27 cellular contexts compared by ENCODE assay signal in the genomic region with DNA sequence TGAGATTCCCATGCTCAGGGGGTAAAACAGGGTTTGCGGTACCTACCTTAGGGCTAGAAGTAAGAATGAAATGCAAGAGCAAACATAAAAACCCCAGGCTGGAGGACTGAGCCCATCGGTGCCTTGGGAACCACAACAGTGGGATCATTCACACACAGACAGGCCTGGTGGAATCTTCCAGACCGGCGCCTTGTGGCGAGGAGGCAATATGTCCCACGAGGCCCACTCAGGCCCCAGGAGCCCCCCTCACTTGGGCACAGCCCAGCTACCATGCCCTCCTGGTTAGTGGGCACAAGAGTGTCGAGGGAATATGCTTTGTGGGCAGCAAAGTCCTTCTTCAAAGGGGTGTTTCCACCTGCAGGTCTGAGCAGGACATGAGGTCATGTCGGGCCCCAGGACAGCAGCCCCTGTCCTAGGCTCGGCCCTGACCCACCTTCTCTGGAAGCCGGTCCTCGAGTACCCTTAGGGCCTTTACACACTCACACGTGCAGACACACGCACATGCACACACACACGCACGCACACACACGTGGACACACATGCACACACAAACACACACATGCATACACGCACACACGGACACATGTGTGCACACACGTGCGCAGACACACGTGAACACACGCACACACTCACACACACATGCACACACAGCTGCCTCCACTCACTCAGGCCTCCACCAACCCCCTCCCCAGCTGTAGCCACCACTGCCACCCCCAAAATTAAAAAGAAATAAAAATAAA. TPM values are rescaled to one million over a fixed set of nuclear protein-coding genes. Genes with fewer than 3 reads are reported as not detected.
DNase-seq lines count a peak whose midpoint lies in the region; ATAC-seq, FAIRE-seq and TF ChIP-seq lines count a peak whose summit lies in the region.
"Had no signal": no experiment of that assay in that cellular context is flagged by ENCODE, and none has a peak within 500 bp of the region (broad histone marks: within the 10 kb centered on the region; RNA-seq: fewer than 3 reads in every experiment).

No MANE protein-coding gene starts in this region.

- H3K9ac ChIP-seq in K562 (ENCODE audit: insufficient read depth in 1 of 2, low read depth in 2 of 2, low read length in 2 of 2), result no peak overlapping the region

- FAIRE-seq in A549 (lab: Jason Lieb, UNC) (no peak), K562 (lab: Jason Lieb, UNC) (no peak)

- no peaks in the 10 kb centered on the region for H4K20me1 ChIP-seq in K562 (replicated peaks; ENCODE audit: control insufficient read depth, insufficient read depth, low read length)

- no peaks in the 10 kb centered on the region for H3K9me3 Mint-ChIP-seq in HFFc6
- no peaks in the 10 kb centered on the region for H3K9me3 Mint-ChIP-seq in nephron progenitor cell
- H3K9me3 Mint-ChIP-seq: activated CD8-positive, alpha-beta T cell treated with anti-CD3 and anti-CD28 coated beads for 36 hours; CD4-positive, CD25-positive, alpha-beta regulatory T cell; immature natural killer cell; naive thymus-derived CD4-positive, alpha-beta T cell had no signal

- no peak overlapping the region for H2AFZ ChIP-seq in K562 (ENCODE audit: low read depth, low read length)

- H3K27ac ChIP-seq in A549 (peak overlapping the region; percentile 46 to 80; a peak in 5 of 6 replicates), K562 (ENCODE audit: extremely low read depth, low read depth, low read length) (no peak overlapping the region)
- H3K27ac ChIP-seq: lower lobe of right lung, SJCRH30, spleen had no signal

- no peaks in the 10 kb centered on the region for H3K9me1 ChIP-seq in K562 (ENCODE audit: control insufficient read depth, insufficient read depth, low read length)

- ATAC-seq in A549 (peak; percentile 13 to 26; a peak in 4 of 6 replicates), K562 (no peak), HG02884 (IDR thresholded peaks at IDR 0.05; ENCODE audit: unreplicated experiment) (no peak)
- ATAC-seq: activated CD8-positive, alpha-beta T cell treated with anti-CD3 and anti-CD28 coated beads for 36 hours; naive thymus-derived CD4-positive, alpha-beta T cell had no signal

- H3K4me2 ChIP-seq in A549, result peak overlapping the region; percentile 66
- no peak overlapping the region for H3K4me2 ChIP-seq in K562 (ENCODE audit: insufficient read depth, low read length)

- H3K27me3 Mint-ChIP-seq in HFFc6 (ENCODE audit: insufficient read depth) (no peaks in the 10 kb centered on the region; the same call in 1 of the 2 replicates), nephron progenitor cell (ENCODE audit: low read depth, poor library complexity) (peaks cover 12% of the 10 kb centered on the region)
- H3K27me3 Mint-ChIP-seq: activated CD8-positive, alpha-beta T cell treated with anti-CD3 and anti-CD28 coated beads for 36 hours had no signal

- CTCF ChIA-PET in A549 (lab: Yijun Ruan, JAX), result interaction anchor here (1.0 to 3.2 kb wide), 6 partner anchors 9 to 134 kb away, joined by 4 to 10 read pairs (median 4); no protein-coding TSS in a partner anchor
- CTCF ChIA-PET in K562 (lab: Yijun Ruan, JAX; ENCODE audit: low intra/inter-chr PET ratio), result no interaction called here

- POLR2A ChIA-PET in A549 (lab: Yijun Ruan, JAX) (interaction anchor here (0.6 to 1.1 kb wide), 3 partner anchors 20 to 78 kb away, joined by 3 read pairs; no protein-coding TSS in a partner anchor), K562 (lab: Yijun Ruan, JAX) (interaction anchor here (1.0 kb wide), 1 partner anchor 46 kb away, joined by 3 read pairs; no protein-coding TSS in a partner anchor)

- H3K9me3 ChIP-seq in A549 (no peaks in the 10 kb centered on the region), K562 (replicated peaks; ENCODE audit: control insufficient read depth, insufficient read depth, low read depth, low read length) (no peaks in the 10 kb centered on the region)
- H3K9me3 ChIP-seq: heart left ventricle, lower lobe of right lung, SJCRH30, spleen had no signal

- TF ChIP-seq EP300 in A549 (IDR thresholded peaks at IDR 0.05), result no peak
- no peak for TF ChIP-seq EP300 in K562 (IDR thresholded peaks at IDR 0.05; ENCODE audit: low read length)

- H3K4me1 ChIP-seq in A549, result peaks cover 27% of the 10 kb centered on the region
- H3K4me1 ChIP-seq in K562 (replicated peaks in 1 of 2; ENCODE audit: control insufficient read depth in 2 of 2, insufficient read depth in 2 of 2, low read length in 2 of 2), result peaks cover 0 to 14% of the 10 kb centered on the region in 2 experiments; a peak in 2 of 5 replicates
- H3K4me1 ChIP-seq: lower lobe of right lung had no signal

- no peaks in the 10 kb centered on the region for H3K79me2 ChIP-seq in K562 (ENCODE audit: control insufficient read depth, insufficient read depth, low read length)

- H3K27me3 ChIP-seq in K562 (ENCODE audit: control insufficient read depth in 2 of 2, insufficient read depth in 2 of 2, low read length in 2 of 2), result peaks cover 0 to 23% of the 10 kb centered on the region in 2 experiments; a peak in 2 of 5 replicates
- H3K27me3 ChIP-seq: heart left ventricle, SJCRH30, spleen had no signal

- no TSS peak for BruUV-seq in K562 (replicated peaks; lab: Mats Ljungman, UMichigan)

- TF ChIP-seq CTCF in A549 (IDR thresholded peaks at IDR 0.05), result no peak
- no peak for TF ChIP-seq CTCF in HFFc6 (IDR thresholded peaks at IDR 0.05)
- no peak for TF ChIP-seq CTCF in K562 (IDR thresholded peaks at IDR 0.05 in 2 of 3, conservative IDR thresholded peaks at IDR 0.05 in 1 of 3; ENCODE audit: insufficient read depth in 2 of 3, low read depth in 1 of 3, low read length in 3 of 3)
- TF ChIP-seq CTCF in nephron progenitor cell (IDR thresholded peaks at IDR 0.05), result no peak

- DNase-seq in A549 (ENCODE audit: low read depth in 1 of 2, low spot score in 1 of 2), result peak in 1 of 2 experiments; percentile 18
- DNase-seq in HFFc6, result no peak
- no peak for DNase-seq in K562 (ENCODE audit: extremely low read depth in 1 of 4, low spot score in 3 of 4)
- no peak for DNase-seq in nephron progenitor cell
- DNase-seq in NCI-H2171 treated with DMSO at 0.1 percent for 48 hours (lab: John Stamatoyannopoulos, UW), result no peak
- DNase-seq in dermis blood vessel endothelial cell, result no peak
- no peak for DNase-seq in UCSD-AML1 (lab: John Stamatoyannopoulos, UW; ENCODE audit: unreplicated experiment)
- DNase-seq: activated CD4-positive, CD25-positive, alpha-beta regulatory T cell; activated CD8-positive, alpha-beta T cell treated with anti-CD3 and anti-CD28 coated beads for 36 hours; activated naive CD4-positive, alpha-beta T cell treated with anti-CD3 and anti-CD28 coated beads, Interleukin-2, amount 50 U/mL, for 16 hours; activated T-cell treated with anti-CD3 and anti-CD28 coated beads, Interleukin-2, amount 50 U/mL, for 48 hours; CD4-positive, CD25-positive, alpha-beta regulatory T cell; DMS79; immature natural killer cell; lower lobe of right lung; naive thymus-derived CD4-positive, alpha-beta T cell; NCI-H1105; NCI-H2107; NCI-H510A treated with DMSO at 0.1 percent for 48 hours; spleen; stimulated activated CD4-positive, alpha-beta T cell treated with anti-CD3 and anti-CD28 coated beads, Interleukin-4, amount 100 ng/mL, for 4 hours had no signal

- H3K4me3 ChIP-seq in A549 (no peak overlapping the region), K562 (no peak overlapping the region)
- H3K4me3 ChIP-seq: heart left ventricle, lower lobe of right lung, SJCRH30, spleen had no signal

- 79% methylated on average over 22 of the region's 22 CpGs for WGBS in A549 (ENCODE audit: missing lambda C conversion rate)
- 50% methylated on average over 19 of the region's 22 CpGs for WGBS in K562 (ENCODE audit: insufficient coverage, low coverage, missing lambda C conversion rate)

- peak overlapping the region; percentile 78 for H3K4me3 Mint-ChIP-seq in HFFc6
- H3K4me3 Mint-ChIP-seq in nephron progenitor cell, result no peak overlapping the region
- H3K4me3 Mint-ChIP-seq: activated CD8-positive, alpha-beta T cell treated with anti-CD3 and anti-CD28 coated beads for 36 hours; CD4-positive, CD25-positive, alpha-beta regulatory T cell; immature natural killer cell; naive thymus-derived CD4-positive, alpha-beta T cell had no signal

- TF ChIP-seq POLR2A in A549 (IDR thresholded peaks at IDR 0.05; ENCODE audit: low read length) (no peak), K562 (conservative IDR thresholded peaks at IDR 0.05) (no peak)

- no peak for TF ChIP-seq RAD21 in A549 (conservative IDR thresholded peaks at IDR 0.05 in 1 of 2, IDR thresholded peaks at IDR 0.05 in 1 of 2)
- TF ChIP-seq RAD21 in K562 (CRISPR knock-in tag; conservative IDR thresholded peaks at IDR 0.05 in 1 of 2, IDR thresholded peaks at IDR 0.05 in 1 of 2), result no peak

- in situ Hi-C loops in K562 (cut with MboI), result no loop called here

- H3K27ac Mint-ChIP-seq in HFFc6 (peak overlapping the region; percentile 93), nephron progenitor cell (peak overlapping the region; percentile 48)
- H3K27ac Mint-ChIP-seq: activated CD8-positive, alpha-beta T cell treated with anti-CD3 and anti-CD28 coated beads for 36 hours; CD4-positive, CD25-positive, alpha-beta regulatory T cell; immature natural killer cell; naive thymus-derived CD4-positive, alpha-beta T cell had no signal

- peaks cover 34% of the 10 kb centered on the region for H3K4me1 Mint-ChIP-seq in HFFc6 (ENCODE audit: low read depth)
- peaks cover 33% of the 10 kb centered on the region for H3K4me1 Mint-ChIP-seq in nephron progenitor cell
- H3K4me1 Mint-ChIP-seq: CD4-positive, CD25-positive, alpha-beta regulatory T cell; immature natural killer cell; naive thymus-derived CD4-positive, alpha-beta T cell had no signal

- no peaks in the 10 kb centered on the region for H3K36me3 Mint-ChIP-seq in HFFc6 (ENCODE audit: low read depth)
- no peaks in the 10 kb centered on the region for H3K36me3 Mint-ChIP-seq in nephron progenitor cell (ENCODE audit: low read depth)
- H3K36me3 Mint-ChIP-seq: CD4-positive, CD25-positive, alpha-beta regulatory T cell; immature natural killer cell; naive thymus-derived CD4-positive, alpha-beta T cell had no signal

- H3K36me3 ChIP-seq in K562 (ENCODE audit: control insufficient read depth, insufficient read depth, low read length), result no peaks in the 10 kb centered on the region
- H3K36me3 ChIP-seq: heart left ventricle, lower lobe of right lung, SJCRH30, spleen had no signal

- intact Hi-C loops in K562 (cut with micrococcal nuclease), result no loop called here

RNA-seq across cellular contexts. Expression of a gene that starts 51.5 kb away (rescaled TPM):
- polyA plus RNA-seq in A549 (2011; rRNA removed), result not detected in 2 replicates
- polyA plus RNA-seq in A549 (2012; cell fraction: cytosol; rRNA removed), result 0.11 TPM in 1 of 2 replicates, not detected in the other
- not detected in 2 replicates for polyA plus RNA-seq in A549 (2012; cell fraction: nucleus; rRNA removed)
- polyA plus RNA-seq in A549 (2017; fragmentation: RNase III; extraction: RNeasy Plus Mini Kit Qiagen cat#74134 plus additional on column Dnase treatment), result not detected in 3 replicates
- not detected in 2 replicates for polyA minus RNA-seq in A549 (2011; rRNA and poly(A)+ RNA removed)
- not detected for total RNA-seq in HFFc6 (2021; fragmentation: NEBNext Ultra II Directional; extraction: Animal tissue kit (Norgen Biotek cat#: 25700))
- not detected in 2 replicates for total RNA-seq in K562 (2011; cell fraction: chromatin; rRNA removed; ENCODE audit: low replicate concordance)
- not detected in 2 replicates for total RNA-seq in K562 (2011; cell fraction: nucleolus; rRNA removed)
- total RNA-seq in K562 (2011; cell fraction: nucleoplasm; rRNA removed), result not detected in 2 replicates
- not detected in 2 replicates for total RNA-seq in K562 (2014; rRNA removed)
- total RNA-seq in K562 (2014; rRNA removed; fragmentation: Illumina TruSeq; extraction: Trizol), result not detected in 2 replicates
- not detected in 2 replicates for total RNA-seq in K562 (2015; rRNA removed; fragmentation: Illumina TruSeq; extraction: Trizol)
- not detected in 2 replicates for total RNA-seq in K562 (2021)
- not detected in 2 replicates for polyA plus RNA-seq in K562 (2011; rRNA removed)
- polyA plus RNA-seq in K562 (2011; cell fraction: cytosol; rRNA removed), result not detected in 2 replicates
- polyA plus RNA-seq in K562 (2011; cell fraction: nucleus; rRNA removed), result not detected in 2 replicates
- not detected in 2 replicates for polyA plus RNA-seq in K562 (2012)
- not detected in 2 replicates for polyA plus RNA-seq in K562 (2014; fragmentation: Illumina TruSeq; extraction: Trizol)
- polyA plus RNA-seq in K562 (2014; fragmentation: Nextera tagmentation; extraction: Ambion mirVana), result not detected
- not detected in 2 replicates for polyA plus RNA-seq in K562 (2014; rRNA removed)
- not detected in 2 replicates for polyA minus RNA-seq in K562 (2011; rRNA and poly(A)+ RNA removed)
- not detected in 2 replicates for polyA minus RNA-seq in K562 (2011; cell fraction: cytosol; rRNA and poly(A)+ RNA removed)
- polyA minus RNA-seq in K562 (2011; cell fraction: nucleus; rRNA and poly(A)+ RNA removed), result not detected in 2 replicates
- not detected in 2 replicates for total RNA-seq in dermis blood vessel endothelial cell
- total RNA-seq: activated CD8-positive, alpha-beta T cell treated with anti-CD3 and anti-CD28 coated beads for 36 hours; CD4-positive, CD25-positive, alpha-beta regulatory T cell; heart left ventricle; HT-29; lower lobe of right lung; naive thymus-derived CD4-positive, alpha-beta T cell; spleen; T-helper 2 cell treated with Interferon-gamma antibody and Interleukin-4, amounts not matched to agents 100 ng/mL and 5 ng/mL, for 36 hours; ureter had no signal
- polyA plus RNA-seq: CD4-positive, CD25-positive, alpha-beta regulatory T cell; heart left ventricle; immature natural killer cell; naive thymus-derived CD4-positive, alpha-beta T cell; spleen had no signal

Comparison
In these comparisons a context has a peak if more than half of its experiments do, and no peak if none do; other contexts are left out.
1. ATAC-seq: peak in A549 (2 of 2); none in K562 (single experiment) and HG02884 (single experiment).